11 cellular contexts compared by ENCODE assay signal in the genomic region with DNA sequence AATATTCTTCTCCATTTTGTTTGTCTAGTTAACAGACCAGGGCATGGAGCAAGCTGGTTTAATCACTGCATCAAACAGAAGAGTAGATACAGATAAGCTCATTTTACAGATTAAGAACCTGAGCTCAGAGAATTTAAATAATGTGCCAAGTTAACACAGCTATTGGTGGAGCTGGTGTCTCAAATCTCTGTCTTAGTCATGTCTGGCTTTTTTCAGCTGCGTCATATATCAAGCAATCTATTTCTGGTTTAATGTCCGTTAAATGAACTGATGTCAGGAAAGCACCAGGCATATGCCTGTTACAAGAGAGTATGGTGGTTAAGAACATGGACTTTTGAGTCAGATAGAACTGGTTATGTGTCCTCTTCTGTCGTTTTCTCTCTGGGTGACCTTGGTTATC.
A peak's percentile ranks its signal among the peaks of the same experiment; 100 is the strongest.
DNase-seq lines count a peak whose midpoint lies in the region; ATAC-seq, FAIRE-seq and TF ChIP-seq lines count a peak whose summit lies in the region.
"Had no signal": no experiment of that assay in that cellular context is flagged by ENCODE, and none has a peak within 500 bp of the region (broad histone marks: within the 10 kb centered on the region; RNA-seq: fewer than 3 reads in every experiment).

No MANE protein-coding gene starts in this region.

- no peak overlapping the region for H3K9ac ChIP-seq in kidney (ENCODE audit: low read length in 2 of 2)

- no peaks in the 10 kb centered on the region for H3K4me1 ChIP-seq in kidney (ENCODE audit: control insufficient read depth in 1 of 2, insufficient read depth in 1 of 2, low read depth in 1 of 2, low read length in 2 of 2)
- H3K4me1 ChIP-seq in suprapubic skin, result no peaks in the 10 kb centered on the region
- no peaks in the 10 kb centered on the region for H3K4me1 ChIP-seq in small intestine (ENCODE audit: control insufficient read depth in 2 of 2, insufficient read depth in 1 of 2, low read depth in 1 of 2, low read length in 1 of 2)

- peak; percentile 83 for ATAC-seq in HG02852 (IDR thresholded peaks at IDR 0.05; ENCODE audit: unreplicated experiment)

- H3K9me3 ChIP-seq in kidney (ENCODE audit: control insufficient read depth in 1 of 2, low read length in 2 of 2) (no peaks in the 10 kb centered on the region), suprapubic skin (no peaks in the 10 kb centered on the region), small intestine (ENCODE audit: control insufficient read depth, low read depth) (no peaks in the 10 kb centered on the region)

- no peak for TF ChIP-seq CTCF in GM12865 (IDR thresholded peaks at IDR 0.05; ENCODE audit: insufficient read depth, low read depth, low read length, missing control alignments)
- no peak for TF ChIP-seq CTCF in kidney (IDR thresholded peaks at IDR 0.05; ENCODE audit: borderline replicate concordance, extremely low read depth, insufficient read depth)
- TF ChIP-seq CTCF in suprapubic skin (IDR thresholded peaks at IDR 0.05), result no peak

- H3K27me3 ChIP-seq in suprapubic skin, result no peaks in the 10 kb centered on the region
- no peaks in the 10 kb centered on the region for H3K27me3 ChIP-seq in small intestine (ENCODE audit: control insufficient read depth in 2 of 2, insufficient read depth in 2 of 2, low read length in 2 of 2)

- no peak overlapping the region for H3K4me3 ChIP-seq in GM12865 (ENCODE audit: low read depth, low read length)
- no peak overlapping the region for H3K4me3 ChIP-seq in kidney (ENCODE audit: low read length in 2 of 2)
- no peak overlapping the region for H3K4me3 ChIP-seq in suprapubic skin
- no peak overlapping the region for H3K4me3 ChIP-seq in small intestine (ENCODE audit: low read depth in 1 of 2, low read length in 2 of 2)

- intact Hi-C loops in kidney (cut with DNase I), result no loop called here

- H3K27ac ChIP-seq in kidney (ENCODE audit: low read depth in 2 of 2, low read length in 2 of 2), result no peak overlapping the region
- H3K27ac ChIP-seq in suprapubic skin, result no peak overlapping the region
- no peak overlapping the region for H3K27ac ChIP-seq in small intestine (ENCODE audit: low read depth in 1 of 2, low read length in 1 of 2)

- no peaks in the 10 kb centered on the region for H3K36me3 ChIP-seq in kidney (ENCODE audit: control insufficient read depth in 1 of 2, insufficient read depth in 2 of 2, low read length in 2 of 2)
- no peaks in the 10 kb centered on the region for H3K36me3 ChIP-seq in suprapubic skin
- no peaks in the 10 kb centered on the region for H3K36me3 ChIP-seq in small intestine (ENCODE audit: control insufficient read depth in 2 of 2, insufficient read depth in 2 of 2, low read length in 2 of 2)

- peak; percentile 67 for DNase-seq in GM12865 (ENCODE audit: low read depth)
- peak; percentile 71 for DNase-seq in NCI-H82 treated with DMSO at 0.1 percent for 48 hours (lab: John Stamatoyannopoulos, UW; ENCODE audit: unreplicated experiment)
- no peak for DNase-seq in kidney
- no peak for DNase-seq in SHP77 (lab: John Stamatoyannopoulos, UW)
- DNase-seq in HUDEP-2 (lab: John Stamatoyannopoulos, UW; ENCODE audit: unreplicated experiment in 76 of 76), result no peak
- DNase-seq in suprapubic skin (ENCODE audit: low spot score in 2 of 2), result no peak
- DNase-seq in small intestine, result no peak
- DNase-seq: activated naive CD8-positive, alpha-beta T cell treated with anti-CD3 and anti-CD28 coated beads, Interleukin-2, amount 10 ng/mL, durations not matched to agents 7 days and 5 days; MM.1S had no signal

- 33% methylated on average over 3 of the region's 3 CpGs for WGBS in suprapubic skin
- 62 to 65% (median 62%) methylated on average over 3 of the region's 3 CpGs for WGBS in small intestine, 3 donors

- FAIRE-seq in kidney (lab: Jason Lieb, UNC) (peak; percentile 3), small intestine (lab: Jason Lieb, UNC) (no peak)
- FAIRE-seq: keratinocyte had no signal

- no peak for TF ChIP-seq POLR2A in suprapubic skin (IDR thresholded peaks at IDR 0.05)

- TF ChIP-seq EP300 in suprapubic skin (IDR thresholded peaks at IDR 0.05), result no peak

Comparison
In these comparisons a context has a peak if more than half of its experiments do, and no peak if none do; other contexts are left out.
1. DNase-seq: peak in GM12865 (single experiment) and NCI-H82 treated with DMSO at 0.1 percent for 48 hours (single experiment); none in kidney (single experiment), SHP77 (0 of 2), HUDEP-2 (0 of 76), suprapubic skin (0 of 2) and small intestine (single experiment).